In genomic region chr1:37461698-37462436, GRCh38 we compare ENCODE assay signal across 2 cellular contexts.
TF ChIP-seq lines count a peak whose summit lies in the region.

No MANE protein-coding gene starts in this region.

TF ChIP-seq in HepG2, 621 proteins besides CTCF, POLR2A, EP300 and RAD21 (continues in another document):
- TF ChIP-seq POGZ (CRISPR knock-in tag; IDR thresholded peaks at IDR 0.05), result 0 out of 2 replicates have a peak, but pooled peaks have one; percentile 15
- 0 out of 2 replicates have a peak, but pooled peaks have one; percentile 27 for TF ChIP-seq KDM6A (CRISPR knock-in tag; IDR thresholded peaks at IDR 0.05; ENCODE audit: low read depth)
- peak; percentile 60 for TF ChIP-seq FOXP4 (CRISPR knock-in tag; IDR thresholded peaks at IDR 0.05)
- TF ChIP-seq FOXP1 (IDR thresholded peaks at IDR 0.05), result no peak
- TF ChIP-seq FOXP1 (CRISPR knock-in tag; IDR thresholded peaks at IDR 0.05), result peak; percentile 67
- peak; percentile 44 for TF ChIP-seq TEAD3 (CRISPR knock-in tag; optimal IDR thresholded peaks at IDR 0.05; ENCODE audit: borderline replicate concordance)
- no peak for TF ChIP-seq KIAA2018 (CRISPR knock-in tag; IDR thresholded peaks at IDR 0.05; ENCODE audit: borderline replicate concordance)
- no peak for TF ChIP-seq FOXA1 (IDR thresholded peaks at IDR 0.05)
- peak; percentile 26; the same call in 1 of the 2 replicates for TF ChIP-seq FOXA1 (CRISPR knock-in tag; IDR thresholded peaks at IDR 0.05)
- peak; percentile 96 for TF ChIP-seq ZNF770 (CRISPR knock-in tag; IDR thresholded peaks at IDR 0.05)
- no peak for TF ChIP-seq IKZF4 (CRISPR knock-in tag; IDR thresholded peaks at IDR 0.05; ENCODE audit: borderline replicate concordance, low read depth, not compliant biosample characterization)
- TF ChIP-seq TBX3 (IDR thresholded peaks at IDR 0.05; ENCODE audit: borderline replicate concordance), result no peak
- peak; percentile 18; the same call in 1 of the 2 replicates for TF ChIP-seq CEBPG (CRISPR knock-in tag; IDR thresholded peaks at IDR 0.05)

TF ChIP-seq in GM23338, 12 proteins besides CTCF, POLR2A, EP300 and RAD21:
- TF ChIP-seq ZNF114 (CRISPR knock-in tag; IDR thresholded peaks at IDR 0.05) (no peak), ETS1 (IDR thresholded peaks at IDR 0.05) (no peak), ZNF331 (CRISPR knock-in tag; IDR thresholded peaks at IDR 0.05; ENCODE audit: low read depth) (no peak), ZNF462 (CRISPR knock-in tag; IDR thresholded peaks at IDR 0.05) (no peak)
